In genomic region chr1:76669146-76669545, GRCh38 we compare ENCODE assay signal across 19 cellular contexts.
DNase-seq lines count a peak whose midpoint lies in the region; ATAC-seq and TF ChIP-seq lines count a peak whose summit lies in the region.
"Had no signal": no experiment of that assay in that cellular context is flagged by ENCODE, and none has a peak within 500 bp of the region (broad histone marks: within the 10 kb centered on the region; RNA-seq: fewer than 3 reads in every experiment).

No MANE protein-coding gene starts in this region.

- 38% methylated on average over 4 of the region's 4 CpGs for WGBS in right lobe of liver (ENCODE audit: insufficient coverage, low coverage, low lambda C conversion rate, missing lambda C conversion rate)

- peak in 3 of 4 donors; percentile 42 to 43 (median 43) for ATAC-seq in right lobe of liver
- ATAC-seq in GM19328 (IDR thresholded peaks at IDR 0.05; ENCODE audit: unreplicated experiment) = no peak
- ATAC-seq: GM12878 had no signal

- no peak for TF ChIP-seq POLR2A in right lobe of liver (IDR thresholded peaks at IDR 0.05)

- H3K36me3 Mint-ChIP-seq in brain = no peaks in the 10 kb centered on the region
- H3K36me3 Mint-ChIP-seq: CD14-positive monocyte; CD8-positive, alpha-beta memory T cell had no signal

- H3K4me3 Mint-ChIP-seq in brain = peak overlapping the region in 3 of 5 experiments; percentile 35 to 45 (median 41)
- H3K4me3 Mint-ChIP-seq: CD14-positive monocyte; CD4-positive, alpha-beta T cell; CD8-positive, alpha-beta memory T cell; HFFc6 had no signal

- no peak for DNase-seq in Karpas-422
- DNase-seq in right lobe of liver = peak in 2 of 3 donors; percentile 39 to 58
- DNase-seq in NCI-H2029 (lab: John Stamatoyannopoulos, UW) = no peak
- no peak for DNase-seq in 8988T
- DNase-seq: BE2C; CD4-positive, alpha-beta T cell; CD8-positive, alpha-beta memory T cell; DMS 273 treated with DMSO at 0.1 percent for 48 hours; DMS79; EL; GDM1; GOT3; HFFc6 had no signal

- no peaks in the 10 kb centered on the region for H3K9me2 ChIP-seq in Karpas-422 (replicated peaks; ENCODE audit: insufficient read depth, low read length)

- peaks cover 28% of the 10 kb centered on the region for H3K4me1 ChIP-seq in Karpas-422 (ENCODE audit: low read length)
- peaks cover 0 to 18% (median 0%) of the 10 kb centered on the region in 4 donors for H3K4me1 ChIP-seq in right lobe of liver
- H3K4me1 ChIP-seq: BE2C, HAP-1 had no signal

- peak overlapping the region; percentile 4 to 82 (median 71) for H3K27ac Mint-ChIP-seq in brain
- H3K27ac Mint-ChIP-seq: CD14-positive monocyte; CD4-positive, alpha-beta T cell; CD8-positive, alpha-beta memory T cell; HFFc6 had no signal

- intact Hi-C loops in right lobe of liver (cut with DNase I) = no loop called here

- no peak overlapping the region for H3K4me3 ChIP-seq in Karpas-422 (ENCODE audit: low read length)
- H3K4me3 ChIP-seq in right lobe of liver = no peak overlapping the region
- H3K4me3 ChIP-seq: BLaER1 treated with 17β-estradiol and CSF1 and Interleukin-3, amounts not matched to agents 10 nM and 100 nM; GM12878; HAP-1 had no signal

- peaks cover 19% of the 10 kb centered on the region for H3K27me3 Mint-ChIP-seq in brain
- H3K27me3 Mint-ChIP-seq: CD4-positive, alpha-beta T cell had no signal

- no peak overlapping the region for H2AFZ ChIP-seq in Karpas-422 (ENCODE audit: low read length)

- H3K4me2 ChIP-seq in Karpas-422 (ENCODE audit: low read depth, low read length, poor library complexity, severe bottlenecking) = peak overlapping the region; percentile 51

- peaks cover 38% of the 10 kb centered on the region for H3K4me1 Mint-ChIP-seq in brain
- H3K4me1 Mint-ChIP-seq: CD14-positive monocyte had no signal

- no peak overlapping the region for H3K9ac ChIP-seq in Karpas-422 (ENCODE audit: low read length)
- H3K9ac ChIP-seq: BLaER1 treated with 17β-estradiol and CSF1 and Interleukin-3, amounts not matched to agents 10 nM and 100 nM had no signal

- H3K79me2 ChIP-seq in Karpas-422 (ENCODE audit: low read length) = no peaks in the 10 kb centered on the region

- H3K36me3 ChIP-seq in Karpas-422 (ENCODE audit: insufficient read depth, low read length) = no peaks in the 10 kb centered on the region
- no peaks in the 10 kb centered on the region for H3K36me3 ChIP-seq in right lobe of liver
- H3K36me3 ChIP-seq: BE2C; BLaER1 treated with 17β-estradiol and CSF1 and Interleukin-3, amounts not matched to agents 10 nM and 100 nM; HAP-1 had no signal

- no peaks in the 10 kb centered on the region for H4K20me1 ChIP-seq in Karpas-422 (ENCODE audit: insufficient read depth, low read depth, low read length)
- H4K20me1 ChIP-seq: BLaER1 treated with 17β-estradiol and CSF1 and Interleukin-3, amounts not matched to agents 10 nM and 100 nM had no signal

- TF ChIP-seq CTCF in brain (conservative IDR thresholded peaks at IDR 0.05) (no peak), right lobe of liver (IDR thresholded peaks at IDR 0.05) (no peak)

- H3K27me3 ChIP-seq in Karpas-422 (ENCODE audit: low read length) (no peaks in the 10 kb centered on the region), right lobe of liver (no peaks in the 10 kb centered on the region)
- H3K27me3 ChIP-seq: BE2C; BLaER1 treated with 17β-estradiol and CSF1 and Interleukin-3, amounts not matched to agents 10 nM and 100 nM had no signal

- H3K9me3 ChIP-seq in Karpas-422 (ENCODE audit: low read length) (no peaks in the 10 kb centered on the region), right lobe of liver (no peaks in the 10 kb centered on the region)
- H3K9me3 ChIP-seq: BE2C, HAP-1 had no signal

- H3K9me3 Mint-ChIP-seq in brain = peaks cover 4 to 7% (median 7%) of the 10 kb centered on the region in 5 experiments
- H3K9me3 Mint-ChIP-seq: CD4-positive, alpha-beta T cell had no signal

- no peak overlapping the region for H3K27ac ChIP-seq in Karpas-422 (ENCODE audit: low read length)
- H3K27ac ChIP-seq in right lobe of liver = no peak overlapping the region

Comparison
In these comparisons a context has a peak if more than half of its experiments do, and no peak if none do; other contexts are left out.
1. DNase-seq: peak in right lobe of liver (2 of 3); none in Karpas-422 (single experiment), NCI-H2029 (single experiment) and 8988T (single experiment).